In genomic region chr10:61973169-61973568, GRCh38 we compare ENCODE assay signal across 14 cellular contexts.
A peak's percentile ranks its signal among the peaks of the same experiment; 100 is the strongest.
DNase-seq lines count a peak whose midpoint lies in the region; ATAC-seq and TF ChIP-seq lines count a peak whose summit lies in the region.
"Had no signal": no experiment of that assay in that cellular context is flagged by ENCODE, and none has a peak within 500 bp of the region (broad histone marks: within the 10 kb centered on the region; RNA-seq: fewer than 3 reads in every experiment).

No MANE protein-coding gene starts in this region.

- H3K79me2 ChIP-seq in smooth muscle cell (ENCODE audit: low read depth) = peaks cover 64% of the 10 kb centered on the region

- no peak for TF ChIP-seq CTCF in CD4-positive, alpha-beta T cell (IDR thresholded peaks at IDR 0.05)
- TF ChIP-seq CTCF in heart left ventricle (IDR thresholded peaks at IDR 0.05) (no peak), smooth muscle cell (IDR thresholded peaks at IDR 0.05; ENCODE audit: borderline replicate concordance, insufficient read depth, poor library complexity, severe bottlenecking) (no peak)

- peaks cover 73% of the 10 kb centered on the region for H3K36me3 Mint-ChIP-seq in CD4-positive, alpha-beta T cell (ENCODE audit: low read depth)
- H3K36me3 Mint-ChIP-seq: neural progenitor cell had no signal

- H3K4me1 ChIP-seq in heart left ventricle (peaks cover 6 to 63% (median 40%) of the 10 kb centered on the region in 12 donors), smooth muscle cell (ENCODE audit: low read depth) (peaks cover 28% of the 10 kb centered on the region)
- H3K4me1 ChIP-seq: neural progenitor cell had no signal

- H3K9me3 Mint-ChIP-seq in CD4-positive, alpha-beta T cell = no peaks in the 10 kb centered on the region

- H3K4me1 Mint-ChIP-seq in CD4-positive, alpha-beta T cell (ENCODE audit: low read depth) = peaks cover 49% of the 10 kb centered on the region

- no peak overlapping the region for H3K9ac ChIP-seq in smooth muscle cell (ENCODE audit: low read depth)
- H3K9ac ChIP-seq: neural progenitor cell had no signal

- no peak for ATAC-seq in CD4-positive, alpha-beta T cell (ENCODE audit: poor library complexity)
- ATAC-seq in heart left ventricle = peak in 1 of 4 donors; percentile 28
- ATAC-seq: HepG2 had no signal

- peak overlapping the region; percentile 67 for H3K4me2 ChIP-seq in smooth muscle cell
- H3K4me2 ChIP-seq: neural progenitor cell had no signal

- H3K27ac Mint-ChIP-seq in CD4-positive, alpha-beta T cell = peak overlapping the region; percentile 20
- H3K27ac Mint-ChIP-seq: neural progenitor cell had no signal

- H3K9me3 ChIP-seq in CD4-positive, alpha-beta T cell (ENCODE audit: control insufficient read depth, low read length) = no peaks in the 10 kb centered on the region
- H3K9me3 ChIP-seq in heart left ventricle = peaks cover 0 to 13% (median 0%) of the 10 kb centered on the region in 12 donors
- H3K9me3 ChIP-seq in smooth muscle cell (replicated peaks; ENCODE audit: low read depth) = no peaks in the 10 kb centered on the region
- H3K9me3 ChIP-seq: adrenal gland, colonic mucosa, SJSA1 had no signal

- H3K4me3 ChIP-seq in heart left ventricle (no peak overlapping the region), smooth muscle cell (no peak overlapping the region)
- H3K4me3 ChIP-seq: adrenal gland, colonic mucosa, neural progenitor cell, SJSA1 had no signal

- POLR2A ChIA-PET in CD4-positive, alpha-beta T cell (lab: Charles Lee) = interaction anchor here (0.7 kb wide), 1 partner anchor 14 kb away, joined by 4 read pairs; no protein-coding TSS in a partner anchor

- peaks cover 22% of the 10 kb centered on the region for H3F3A ChIP-seq in smooth muscle cell (ENCODE audit: low read depth)

- H3K27me3 Mint-ChIP-seq in CD4-positive, alpha-beta T cell = no peaks in the 10 kb centered on the region

- no peak overlapping the region for H3K27ac ChIP-seq in CD4-positive, alpha-beta T cell (ENCODE audit: low read depth, low read length)
- H3K27ac ChIP-seq in heart left ventricle = peak overlapping the region in 9 of 12 donors; percentile 41 to 76 (median 64)
- peak overlapping the region; percentile 59 for H3K27ac ChIP-seq in smooth muscle cell (ENCODE audit: low read depth)
- H3K27ac ChIP-seq: adrenal gland, colonic mucosa, neural progenitor cell had no signal

- no peak for DNase-seq in CD4-positive, alpha-beta T cell
- peak; percentile 33 for DNase-seq in OCI-M1 (lab: John Stamatoyannopoulos, UW)
- no peak for DNase-seq in heart left ventricle
- no peak for DNase-seq in smooth muscle cell (lab: John Stamatoyannopoulos, UW; ENCODE audit: unreplicated experiment)
- DNase-seq in NCI-H146 (lab: John Stamatoyannopoulos, UW) = no peak
- no peak for DNase-seq in D341Med (ENCODE audit: low spot score)
- DNase-seq in NCI-H1092 treated with DMSO at 0.1 percent for 48 hours (lab: John Stamatoyannopoulos, UW) = no peak
- no peak for DNase-seq in activated effector memory CD4-positive, alpha-beta T cell treated with anti-CD3 and anti-CD28 coated beads, Interleukin-2, amount 50 U/mL, for 16 hours
- DNase-seq: activated CD8-positive, alpha-beta memory T cell treated with anti-CD3 and anti-CD28 coated beads, Interleukin-2, amount 50 U/mL, for 4 hours; adrenal gland; colonic mucosa had no signal

- intact Hi-C loops in CD4-positive, alpha-beta T cell (cut with DNase I, micrococcal nuclease) = no loop called here
- intact Hi-C loops in heart left ventricle (cut with DNase I) = loop anchor here in 3 of 10 donors (5.0 kb wide), 1 partner anchor 71 kb away; the partner anchor contains the start of gene ARID5B (in 3 of the 3)

- H3K36me3 ChIP-seq in heart left ventricle (no peaks in the 10 kb centered on the region), smooth muscle cell (ENCODE audit: low read depth) (no peaks in the 10 kb centered on the region)
- H3K36me3 ChIP-seq: adrenal gland, colonic mucosa, neural progenitor cell had no signal

- no peaks in the 10 kb centered on the region for H3K27me3 ChIP-seq in CD4-positive, alpha-beta T cell (ENCODE audit: control insufficient read depth, insufficient read depth, low read length)
- H3K27me3 ChIP-seq in heart left ventricle = no peaks in the 10 kb centered on the region
- no peaks in the 10 kb centered on the region for H3K27me3 ChIP-seq in smooth muscle cell (ENCODE audit: low read depth)
- H3K27me3 ChIP-seq: adrenal gland, colonic mucosa, neural progenitor cell, SJSA1 had no signal

- H3K4me3 Mint-ChIP-seq in CD4-positive, alpha-beta T cell = no peak overlapping the region
- H3K4me3 Mint-ChIP-seq: neural progenitor cell had no signal

- no peak overlapping the region for H2AFZ ChIP-seq in smooth muscle cell (ENCODE audit: low read depth)
- H2AFZ ChIP-seq: neural progenitor cell had no signal

- TF ChIP-seq POLR2A in heart left ventricle (IDR thresholded peaks at IDR 0.05) = no peak

- CTCF ChIA-PET in CD4-positive, alpha-beta T cell (lab: Charles Lee) = interaction anchor here (1.2 kb wide), 1 partner anchor 21 kb away, joined by 4 read pairs; no protein-coding TSS in a partner anchor

- peaks cover 23% of the 10 kb centered on the region for H4K20me1 ChIP-seq in smooth muscle cell (ENCODE audit: low read depth)

- WGBS in heart left ventricle, 4 donors = 65 to 79% (median 71%) methylated on average over 2 of the region's 2 CpGs
- 68% methylated on average over 2 of the region's 2 CpGs for WGBS in smooth muscle cell (ENCODE audit: low lambda C conversion rate)
